12 cellular contexts compared by ENCODE assay signal in genomic region chr1:99599678-99600175, GRCh38. TPM values are rescaled to one million over a fixed set of nuclear protein-coding genes. Genes with fewer than 3 reads are reported as not detected.
DNase-seq lines count a peak whose midpoint lies in the region; ATAC-seq and TF ChIP-seq lines count a peak whose summit lies in the region.
"Had no signal": no experiment of that assay in that cellular context is flagged by ENCODE, and none has a peak within 500 bp of the region (broad histone marks: within the 10 kb centered on the region; RNA-seq: fewer than 3 reads in every experiment).

No MANE protein-coding gene starts in this region.

- no peaks in the 10 kb centered on the region for H3K27me3 ChIP-seq in IMR-90 (ENCODE audit: control insufficient read depth, insufficient read depth, low read length)

- H4K91ac ChIP-seq in IMR-90 (ENCODE audit: insufficient read depth, low read depth, low read length) = peak overlapping the region; percentile 91

- H3K36me3 ChIP-seq in IMR-90 (ENCODE audit: control insufficient read depth, insufficient read depth, low read length) = no peaks in the 10 kb centered on the region

- peak overlapping the region; percentile 91 for H3K4ac ChIP-seq in IMR-90 (ENCODE audit: low read depth, low read length)

- H3K9me1 ChIP-seq in IMR-90 (ENCODE audit: insufficient read depth, low read length) = peaks cover 5% of the 10 kb centered on the region

- peak; percentile 92 for ATAC-seq in IMR-90 (ENCODE audit: low read depth)
- no peak for ATAC-seq in activated T-helper 17 cell treated with anti-CD3 and anti-CD28 coated beads, Interleukin-2, amount 50 U/mL, for 72 hours (replicated peaks)

- dilution Hi-C loops in IMR-90 (cut with HindIII; ENCODE audit: low sequenced_read_pairs, unreplicated experiment) = no loop called here

- peaks cover 8% of the 10 kb centered on the region for H3K27me3 Mint-ChIP-seq in activated T-helper 17 cell treated with anti-CD3 and anti-CD28 coated beads, Interleukin-2, amount 50 U/mL, for 72 hours
- H3K27me3 Mint-ChIP-seq: activated naive CD8-positive, alpha-beta T cell treated with anti-CD3 and anti-CD28 coated beads for 36 hours had no signal

- peaks cover 7% of the 10 kb centered on the region for H3K9me3 Mint-ChIP-seq in activated T-helper 17 cell treated with anti-CD3 and anti-CD28 coated beads, Interleukin-2, amount 50 U/mL, for 72 hours
- H3K9me3 Mint-ChIP-seq: activated naive CD8-positive, alpha-beta T cell treated with anti-CD3 and anti-CD28 coated beads for 36 hours had no signal

- peak overlapping the region; percentile 91 for H3K23ac ChIP-seq in IMR-90 (ENCODE audit: low read depth, low read length)

- H3K4me3 Mint-ChIP-seq in activated T-helper 17 cell treated with anti-CD3 and anti-CD28 coated beads, Interleukin-2, amount 50 U/mL, for 72 hours = no peak overlapping the region
- H3K4me3 Mint-ChIP-seq: activated naive CD8-positive, alpha-beta T cell treated with anti-CD3 and anti-CD28 coated beads for 36 hours had no signal

- no peaks in the 10 kb centered on the region for H3K4me1 Mint-ChIP-seq in activated T-helper 17 cell treated with anti-CD3 and anti-CD28 coated beads, Interleukin-2, amount 50 U/mL, for 72 hours

- H4K5ac ChIP-seq in IMR-90 (ENCODE audit: low read depth, low read length) = peak overlapping the region; percentile 98

- peak overlapping the region; percentile 95 for H3K18ac ChIP-seq in IMR-90 (ENCODE audit: low read depth, low read length)

- H2BK120ac ChIP-seq in IMR-90 (ENCODE audit: low read depth, low read length) = peak overlapping the region; percentile 97

- H4K8ac ChIP-seq in IMR-90 (ENCODE audit: low read depth in 2 of 2, low read length in 2 of 2) = peak overlapping the region; percentile 56 to 82

- peak; percentile 6 for DNase-seq in 8988T
- peak; percentile 94 for DNase-seq in IMR-90
- DNase-seq in dermis blood vessel endothelial cell = peak; percentile 94
- DNase-seq in kidney tubule cell (ENCODE audit: low spot score) = peak; percentile 90
- DNase-seq in NCI-H524 treated with DMSO at 0.1 percent for 48 hours (lab: John Stamatoyannopoulos, UW) = no peak
- no peak for DNase-seq in stimulated activated CD4-positive, alpha-beta T cell treated with anti-CD3 and anti-CD28 coated beads, Interleukin-2, amount 100 ng/mL, for 48 hours
- DNase-seq in NCI-H2196 (lab: John Stamatoyannopoulos, UW; ENCODE audit: unreplicated experiment) = no peak
- DNase-seq: activated naive CD8-positive, alpha-beta T cell treated with anti-CD3 and anti-CD28 coated beads for 36 hours; NCI-H524; substantia nigra had no signal

- WGBS in IMR-90 (ENCODE audit: extremely low coverage in 2 of 2, insufficient read length in 1 of 2), 2 experiments = 0% methylated on average over 1 of the region's 5 CpGs; no CpG with 5 or more reads in 1 of the 2 experiments

- H3K79me1 ChIP-seq in IMR-90 (ENCODE audit: low read depth in 1 of 2, low read length in 2 of 2) = no peaks in the 10 kb centered on the region

- H3K36me3 Mint-ChIP-seq in activated T-helper 17 cell treated with anti-CD3 and anti-CD28 coated beads, Interleukin-2, amount 50 U/mL, for 72 hours (ENCODE audit: low read depth) = no peaks in the 10 kb centered on the region
- H3K36me3 Mint-ChIP-seq: activated naive CD8-positive, alpha-beta T cell treated with anti-CD3 and anti-CD28 coated beads for 36 hours had no signal

- no TSS peak for BruUV-seq in IMR-90 (replicated peaks; lab: Mats Ljungman, UMichigan)

- peak overlapping the region; percentile 77; the same call in 2 of the 3 replicates for H2BK15ac ChIP-seq in IMR-90 (ENCODE audit: low read depth, low read length)

- H3K9ac ChIP-seq in IMR-90 (ENCODE audit: low read depth, low read length) = no peak overlapping the region

- peak overlapping the region; percentile 76 for H2AFZ ChIP-seq in IMR-90 (replicated peaks; ENCODE audit: low read length, poor library complexity)

- no peaks in the 10 kb centered on the region for H4K20me1 ChIP-seq in IMR-90 (ENCODE audit: insufficient read depth, low read length)

- peak overlapping the region; percentile 83 for H3K56ac ChIP-seq in IMR-90 (ENCODE audit: extremely low read depth, insufficient read depth, low read length)

- intact Hi-C loops in IMR-90 (cut with micrococcal nuclease) = loop anchor here (1.0 kb wide), 1 partner anchor 86 kb away; no protein-coding TSS in a partner anchor

- no peak overlapping the region for H3K27ac Mint-ChIP-seq in activated T-helper 17 cell treated with anti-CD3 and anti-CD28 coated beads, Interleukin-2, amount 50 U/mL, for 72 hours
- H3K27ac Mint-ChIP-seq: activated naive CD8-positive, alpha-beta T cell treated with anti-CD3 and anti-CD28 coated beads for 36 hours had no signal

- peak overlapping the region; percentile 90 for H3K14ac ChIP-seq in IMR-90 (replicated peaks; ENCODE audit: low read depth, low read length)

- H2BK20ac ChIP-seq in IMR-90 (ENCODE audit: low read depth, low read length) = peak overlapping the region; percentile 98

- H2AK9ac ChIP-seq in IMR-90 (replicated peaks; ENCODE audit: low read depth, low read length, poor library complexity) = peak overlapping the region; percentile 6

- no peak for TF ChIP-seq CTCF in IMR-90 (conservative IDR thresholded peaks at IDR 0.05; ENCODE audit: low read depth, low read length)

- no peak for TF ChIP-seq POLR2A in IMR-90 (IDR thresholded peaks at IDR 0.05; ENCODE audit: low read depth, low read length)

- H3K9me3 ChIP-seq in IMR-90 (ENCODE audit: control insufficient read depth, insufficient read depth, low read length) = no peaks in the 10 kb centered on the region

- peak overlapping the region; percentile 51; the same call in 1 of the 2 replicates for H3K4me2 ChIP-seq in IMR-90 (ENCODE audit: low read depth, low read length)

- no peak for TF ChIP-seq RAD21 in IMR-90 (IDR thresholded peaks at IDR 0.05; ENCODE audit: low read length)

- peaks cover 12% of the 10 kb centered on the region for H3K4me1 ChIP-seq in IMR-90 (ENCODE audit: control insufficient read depth, insufficient read depth, low read length)

- POLR2A ChIA-PET in IMR-90 (lab: Charles Lee; ENCODE audit: unreplicated experiment) = no interaction called here

- in situ Hi-C loops in IMR-90 (cut with MboI; ENCODE audit: low sequenced_read_pairs) = no loop called here

- H2BK5ac ChIP-seq in IMR-90 (ENCODE audit: low read depth, low read length, poor library complexity, severe bottlenecking) = peak overlapping the region; percentile 97

- peak overlapping the region; percentile 74 for H2AK5ac ChIP-seq in IMR-90 (ENCODE audit: low read depth, low read length)

- no peak overlapping the region for H3K4me3 ChIP-seq in IMR-90 (ENCODE audit: insufficient read depth, low read depth, low read length)

- H3K27ac ChIP-seq in IMR-90 (ENCODE audit: insufficient read depth, low read length) = peak overlapping the region; percentile 90
- H3K27ac ChIP-seq: VCaP had no signal

- CTCF ChIA-PET in IMR-90 (lab: Yijun Ruan, JAX) = interaction anchor here (0.6 kb wide), 1 partner anchor 770 kb away, joined by 3 read pairs; no protein-coding TSS in a partner anchor

TF ChIP-seq in IMR-90, 13 proteins besides CTCF, POLR2A, EP300 and RAD21:
- no peak for TF ChIP-seq RFX5 (IDR thresholded peaks at IDR 0.05; ENCODE audit: low read depth, low read length)
- TF ChIP-seq CHD1 (IDR thresholded peaks at IDR 0.05; ENCODE audit: low read depth, low read length) = no peak
- peak; percentile 53; the same call in 1 of the 2 replicates for TF ChIP-seq FOS (IDR thresholded peaks at IDR 0.05; ENCODE audit: low read depth, low read length)
- TF ChIP-seq MAZ (IDR thresholded peaks at IDR 0.05; ENCODE audit: borderline replicate concordance, low read depth, low read length) = no peak
- TF ChIP-seq MAFK (IDR thresholded peaks at IDR 0.05; ENCODE audit: low read depth, low read length) = no peak
- TF ChIP-seq BHLHE40 (IDR thresholded peaks at IDR 0.05; ENCODE audit: low read depth, low read length) = peak; percentile 46; the same call in 1 of the 2 replicates
- TF ChIP-seq, protein P1, sequence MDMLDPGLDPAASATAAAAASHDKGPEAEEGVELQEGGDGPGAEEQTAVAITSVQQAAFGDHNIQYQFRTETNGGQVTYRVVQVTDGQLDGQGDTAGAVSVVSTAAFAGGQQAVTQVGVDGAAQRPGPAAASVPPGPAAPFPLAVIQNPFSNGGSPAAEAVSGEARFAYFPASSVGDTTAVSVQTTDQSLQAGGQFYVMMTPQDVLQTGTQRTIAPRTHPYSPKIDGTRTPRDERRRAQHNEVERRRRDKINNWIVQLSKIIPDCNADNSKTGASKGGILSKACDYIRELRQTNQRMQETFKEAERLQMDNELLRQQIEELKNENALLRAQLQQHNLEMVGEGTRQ (IDR thresholded peaks at IDR 0.05; ENCODE audit: low read depth, low read length) = no peak
- no peak for TF ChIP-seq RCOR1 (IDR thresholded peaks at IDR 0.05; ENCODE audit: insufficient replicate concordance, low read length)
- TF ChIP-seq SMC3 (IDR thresholded peaks at IDR 0.05; ENCODE audit: low read depth, low read length) = no peak
- TF ChIP-seq NFE2L2 (IDR thresholded peaks at IDR 0.05; ENCODE audit: low read depth, low read length) = no peak
- no peak for TF ChIP-seq MXI1 (IDR thresholded peaks at IDR 0.05; ENCODE audit: borderline replicate concordance, low read depth, low read length)
- TF ChIP-seq CEBPB (IDR thresholded peaks at IDR 0.05; ENCODE audit: low read depth, low read length) = no peak
- TF ChIP-seq, protein P2, sequence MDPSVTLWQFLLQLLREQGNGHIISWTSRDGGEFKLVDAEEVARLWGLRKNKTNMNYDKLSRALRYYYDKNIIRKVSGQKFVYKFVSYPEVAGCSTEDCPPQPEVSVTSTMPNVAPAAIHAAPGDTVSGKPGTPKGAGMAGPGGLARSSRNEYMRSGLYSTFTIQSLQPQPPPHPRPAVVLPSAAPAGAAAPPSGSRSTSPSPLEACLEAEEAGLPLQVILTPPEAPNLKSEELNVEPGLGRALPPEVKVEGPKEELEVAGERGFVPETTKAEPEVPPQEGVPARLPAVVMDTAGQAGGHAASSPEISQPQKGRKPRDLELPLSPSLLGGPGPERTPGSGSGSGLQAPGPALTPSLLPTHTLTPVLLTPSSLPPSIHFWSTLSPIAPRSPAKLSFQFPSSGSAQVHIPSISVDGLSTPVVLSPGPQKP (IDR thresholded peaks at IDR 0.05; ENCODE audit: borderline replicate concordance, low read depth, low read length) = no peak

RNA-seq across cellular contexts. Expression of gene PALMD, which starts 46.2 kb away (rescaled TPM):
- 0.72 and 1.1 TPM in 2 replicates for total RNA-seq in IMR-90 (2012; rRNA removed)
- polyA plus RNA-seq in IMR-90 (2012; rRNA removed) = 0.34 and 0.51 TPM in 2 replicates
- 0.08 and 0.11 TPM in 2 replicates for polyA plus RNA-seq in IMR-90 (2012; cell fraction: cytosol; rRNA removed)
- polyA plus RNA-seq in IMR-90 (2012; cell fraction: nucleus; rRNA removed; ENCODE audit: low replicate concordance) = 0.14 and 1.2 TPM in 2 replicates
- total RNA-seq in dermis blood vessel endothelial cell = 63.3 and 106 TPM in 2 replicates
- not detected for total RNA-seq in activated T-helper 17 cell treated with anti-CD3 and anti-CD28 coated beads, Interleukin-2, amount 50 U/mL, for 72 hours
- total RNA-seq: activated naive CD8-positive, alpha-beta T cell treated with anti-CD3 and anti-CD28 coated beads for 36 hours had no signal

Comparison
In these comparisons a context has a peak if more than half of its experiments do, and no peak if none do; other contexts are left out.
1. DNase-seq: peak in 8988T (single experiment), IMR-90 (single experiment), dermis blood vessel endothelial cell (single experiment) and kidney tubule cell (single experiment); none in NCI-H524 treated with DMSO at 0.1 percent for 48 hours (single experiment), stimulated activated CD4-positive, alpha-beta T cell treated with anti-CD3 and anti-CD28 coated beads, Interleukin-2, amount 100 ng/mL, for 48 hours (0 of 2) and NCI-H2196 (single experiment).
2. RNA of gene PALMD, which starts 46.2 kb away (total RNA-seq): 63.3 to 106 TPM in dermis blood vessel endothelial cell; 0.72 to 1.1 TPM in IMR-90 and not detected in activated T-helper 17 cell treated with anti-CD3 and anti-CD28 coated beads, Interleukin-2, amount 50 U/mL, for 72 hours; every median in the first group is over 10 times any median in the second.